ENCODE assay signal across 17 cellular contexts in genomic region chr11:96264364-96264763, GRCh38.
DNase-seq lines count a peak whose midpoint lies in the region; FAIRE-seq and TF ChIP-seq lines count a peak whose summit lies in the region.
"Had no signal": no experiment of that assay in that cellular context is flagged by ENCODE, and none has a peak within 500 bp of the region (broad histone marks: within the 10 kb centered on the region; RNA-seq: fewer than 3 reads in every experiment).

No MANE protein-coding gene starts in this region.

- DNase-seq in EL (peak; percentile 66), tibial artery (no peak), pons (ENCODE audit: low spot score) (no peak), GM12891 (ENCODE audit: insufficient read length, low spot score) (no peak), T-helper 9 cell (no peak)
- DNase-seq in activated naive CD8-positive, alpha-beta T cell treated with anti-CD3 and anti-CD28 coated beads for 36 hours = no peak
- DNase-seq: activated CD4-positive, alpha-beta T cell treated with anti-CD3 and anti-CD28 coated beads, Interleukin-2, amount 50 U/mL, for 4 hours; amniotic stem cell; NCI-H2029; NCI-H446 treated with DMSO at 0.1 percent for 48 hours; right cardiac atrium had no signal

- FAIRE-seq in GM12891 (lab: Jason Lieb, UNC) = no peak
- FAIRE-seq: endometrium, TTC549 had no signal

- 100% methylated on average over 1 to 2 of the region's 4 CpGs for WGBS in mesodermal cell (ENCODE audit: insufficient coverage in 2 of 2), 2 experiments

- no peak overlapping the region for H3K4me3 ChIP-seq in mesodermal cell (ENCODE audit: extremely low read depth, insufficient read depth, low read length, poor library complexity, severe bottlenecking)
- H3K4me3 ChIP-seq in tibial artery = no peak overlapping the region
- H3K4me3 ChIP-seq: BLaER1 treated with 17β-estradiol and CSF1 and Interleukin-3, amounts not matched to agents 10 nM and 100 nM; gastroesophageal sphincter had no signal

- H3K4me1 ChIP-seq in mesodermal cell (ENCODE audit: control insufficient read depth, insufficient read depth, low read length, poor library complexity, severe bottlenecking) = peaks cover 40% of the 10 kb centered on the region
- H3K4me1 ChIP-seq in tibial artery = peaks cover 0 to 64% (median 55%) of the 10 kb centered on the region in 4 donors

- H3K36me3 ChIP-seq in mesodermal cell (ENCODE audit: control insufficient read depth, insufficient read depth, low read length) (peaks cover 9% of the 10 kb centered on the region), tibial artery (no peaks in the 10 kb centered on the region)
- H3K36me3 ChIP-seq: gastroesophageal sphincter had no signal

- no peaks in the 10 kb centered on the region for H3K27me3 Mint-ChIP-seq in activated naive CD8-positive, alpha-beta T cell treated with anti-CD3 and anti-CD28 coated beads for 36 hours

- no peak for TF ChIP-seq POLR2A in GM12891 (IDR thresholded peaks at IDR 0.05; ENCODE audit: low read depth, low read length)

- H3K4me3 Mint-ChIP-seq in activated naive CD8-positive, alpha-beta T cell treated with anti-CD3 and anti-CD28 coated beads for 36 hours = no peak overlapping the region
- H3K4me3 Mint-ChIP-seq: activated T-helper 1 cell treated with anti-CD3 and anti-CD28 coated beads, Interleukin-12 subunit alpha, Interleukin-12 subunit beta, Interleukin-2, Interleukin-4 antibody, amounts not matched to agents 30 ng/mL and 10 ng/mL and 1 ng/mL, durations not matched to agents 14 hours and 24 hours and 36 hours had no signal

- peaks cover 36% of the 10 kb centered on the region for H3K36me3 Mint-ChIP-seq in activated naive CD8-positive, alpha-beta T cell treated with anti-CD3 and anti-CD28 coated beads for 36 hours

- intact Hi-C loops in tibial artery (cut with DNase I; ENCODE audit: low total_unique reads) = loop anchor here (10.0 kb wide), 1 partner anchor 100 kb away; no protein-coding TSS in a partner anchor

- H3K27ac ChIP-seq in mesodermal cell (ENCODE audit: low read depth, low read length, severe bottlenecking) = peak overlapping the region; percentile 57
- peak overlapping the region; percentile 62 to 64 for H3K27ac ChIP-seq in tibial artery

- no peaks in the 10 kb centered on the region for H3K27me3 ChIP-seq in tibial artery
- H3K27me3 ChIP-seq: BLaER1 treated with 17β-estradiol and CSF1 and Interleukin-3, amounts not matched to agents 10 nM and 100 nM; gastroesophageal sphincter had no signal

- H3K9me3 ChIP-seq in mesodermal cell (ENCODE audit: control insufficient read depth, low read length) (peaks cover 6% of the 10 kb centered on the region), tibial artery (no peaks in the 10 kb centered on the region)
- H3K9me3 ChIP-seq: gastroesophageal sphincter had no signal

- peak in 1 of 2 experiments; percentile 6 for TF ChIP-seq CTCF in tibial artery (IDR thresholded peaks at IDR 0.05)

- peaks cover 87% of the 10 kb centered on the region for H3K4me1 Mint-ChIP-seq in activated naive CD8-positive, alpha-beta T cell treated with anti-CD3 and anti-CD28 coated beads for 36 hours

- H3K9me3 Mint-ChIP-seq in activated naive CD8-positive, alpha-beta T cell treated with anti-CD3 and anti-CD28 coated beads for 36 hours = peaks cover 10% of the 10 kb centered on the region

- peak overlapping the region; percentile 14 for H3K27ac Mint-ChIP-seq in activated naive CD8-positive, alpha-beta T cell treated with anti-CD3 and anti-CD28 coated beads for 36 hours

TF ChIP-seq in GM12891, 5 proteins besides CTCF, POLR2A, EP300 and RAD21:
- no peak for TF ChIP-seq SPI1 (IDR thresholded peaks at IDR 0.05; ENCODE audit: low read depth, low read length)
- no peak for TF ChIP-seq POU2F2 (IDR thresholded peaks at IDR 0.05; ENCODE audit: low read depth, low read length)
- no peak for TF ChIP-seq POLR2AphosphoS5 (IDR thresholded peaks at IDR 0.05; ENCODE audit: low read depth, low read length)
- TF ChIP-seq TAF1 (IDR thresholded peaks at IDR 0.05; ENCODE audit: low read depth, low read length) = no peak
- no peak for TF ChIP-seq PAX5 (IDR thresholded peaks at IDR 0.05; ENCODE audit: insufficient read depth, low read length, severe bottlenecking)
TF ChIP-seq in GM12891: peak in this region for 0.
